In genomic region chr16:48903054-48903453, GRCh38 we compare ENCODE assay signal across 20 cellular contexts.
DNase-seq lines count a peak whose midpoint lies in the region; ATAC-seq and TF ChIP-seq lines count a peak whose summit lies in the region.
"Had no signal": no experiment of that assay in that cellular context is flagged by ENCODE, and none has a peak within 500 bp of the region (broad histone marks: within the 10 kb centered on the region; RNA-seq: fewer than 3 reads in every experiment).

No MANE protein-coding gene starts in this region.

- peak; percentile 71 for ATAC-seq in GM23338
- ATAC-seq in GM21423 (IDR thresholded peaks at IDR 0.05; ENCODE audit: unreplicated experiment), result no peak
- ATAC-seq: CD8-positive, alpha-beta T cell; HCT116 had no signal

- H3K27me3 Mint-ChIP-seq in GM23338 (ENCODE audit: insufficient read depth, low read depth, poor library complexity), result peaks cover 4% of the 10 kb centered on the region

- H4K20me1 ChIP-seq in GM23338 (replicated peaks; ENCODE audit: insufficient read depth), result no peaks in the 10 kb centered on the region

- peak; percentile 22 for DNase-seq in NCI-H1436 (lab: John Stamatoyannopoulos, UW)
- no peak for DNase-seq in NCI-H1436 treated with DMSO at 0.1 percent for 48 hours (lab: John Stamatoyannopoulos, UW)
- peak; percentile 45 for DNase-seq in GM23338 (ENCODE audit: low spot score)
- peak; percentile 16 for DNase-seq in WERI-Rb-1
- DNase-seq in iPS-NIHi11 (ENCODE audit: low spot score), result peak; percentile 41
- DNase-seq in occipital lobe (lab: John Stamatoyannopoulos, UW), result no peak
- no peak for DNase-seq in NCI-H2196 treated with DMSO at 0.1 percent for 48 hours (lab: John Stamatoyannopoulos, UW; ENCODE audit: unreplicated experiment)
- DNase-seq: 8988T; CD8-positive, alpha-beta T cell; DND-41; GF-D8; Karpas-422; MG63; NCI-H1105; NCI-H1930; OCI-M1; RPMI8226; SIG-M5 had no signal

- no peaks in the 10 kb centered on the region for H3K9me3 Mint-ChIP-seq in GM23338
- H3K9me3 Mint-ChIP-seq: CD8-positive, alpha-beta T cell had no signal

- no peaks in the 10 kb centered on the region for H3K36me3 Mint-ChIP-seq in GM23338 (ENCODE audit: low read depth)
- H3K36me3 Mint-ChIP-seq: CD8-positive, alpha-beta T cell had no signal

- peaks cover 7% of the 10 kb centered on the region; the same call in 1 of the 2 replicates for H3K9me2 ChIP-seq in GM23338 (ENCODE audit: insufficient read depth)

- H3K4me3 ChIP-seq in GM23338 (no peak overlapping the region), WERI-Rb-1 (ENCODE audit: low read depth, low read length) (no peak overlapping the region)
- H3K4me3 ChIP-seq: MG63 had no signal

- H3K9me3 ChIP-seq in WERI-Rb-1 (ENCODE audit: severe bottlenecking), result no peaks in the 10 kb centered on the region
- H3K9me3 ChIP-seq: MG63 had no signal

- no peak overlapping the region for H3K4me3 Mint-ChIP-seq in GM23338
- H3K4me3 Mint-ChIP-seq: CD8-positive, alpha-beta T cell had no signal

- TF ChIP-seq CTCF in GM23338 (conservative IDR thresholded peaks at IDR 0.05; ENCODE audit: low read depth in 2 of 2) (peak; percentile 34 to 47), WERI-Rb-1 (IDR thresholded peaks at IDR 0.05; ENCODE audit: low read depth, low read length) (peak; percentile 43; the same call in 1 of the 2 replicates)

- H3K27ac Mint-ChIP-seq in GM23338, result no peak overlapping the region
- H3K27ac Mint-ChIP-seq: CD8-positive, alpha-beta T cell had no signal

- H2AFZ ChIP-seq in GM23338, result 0 out of 2 replicates have a peak overlapping the region, but pooled peaks have one; percentile 28

- no peak overlapping the region for H3K27ac ChIP-seq in GM23338 (ENCODE audit: low read depth)
- no peak overlapping the region for H3K27ac ChIP-seq in WERI-Rb-1

- no peaks in the 10 kb centered on the region for H3K79me2 ChIP-seq in GM23338 (replicated peaks; ENCODE audit: insufficient read depth)

- no peaks in the 10 kb centered on the region for H3F3A ChIP-seq in GM23338 (replicated peaks; ENCODE audit: low read depth)

- H3K36me3 ChIP-seq in GM23338 (ENCODE audit: insufficient read depth) (no peaks in the 10 kb centered on the region), WERI-Rb-1 (no peaks in the 10 kb centered on the region)
- H3K36me3 ChIP-seq: MG63 had no signal

- H3K27me3 ChIP-seq in GM23338 (ENCODE audit: insufficient read depth), result no peaks in the 10 kb centered on the region
- H3K27me3 ChIP-seq in WERI-Rb-1 (ENCODE audit: insufficient read depth, low read depth, severe bottlenecking), result no peaks in the 10 kb centered on the region
- H3K27me3 ChIP-seq: MG63 had no signal

- 0 out of 2 replicates have a peak, but pooled peaks cover 4% of the 10 kb centered on the region for H3K4me1 ChIP-seq in GM23338 (ENCODE audit: insufficient read depth)

- H3K4me2 ChIP-seq in GM23338, result no peak overlapping the region

- peaks cover 18% of the 10 kb centered on the region for H3K4me1 Mint-ChIP-seq in GM23338

TF ChIP-seq in GM23338, 12 proteins besides CTCF, POLR2A, EP300 and RAD21 (continues in another document):
- TF ChIP-seq ZNF114 (CRISPR knock-in tag; IDR thresholded peaks at IDR 0.05) (no peak), CREB1 (CRISPR knock-in tag; IDR thresholded peaks at IDR 0.05; ENCODE audit: low read depth) (no peak), EZH2 (IDR thresholded peaks at IDR 0.05; ENCODE audit: low read depth, unreplicated experiment) (no peak), NANOG (IDR thresholded peaks at IDR 0.05; ENCODE audit: borderline replicate concordance) (no peak), ETS1 (IDR thresholded peaks at IDR 0.05) (no peak), POLR2AphosphoS5 (IDR thresholded peaks at IDR 0.05; ENCODE audit: low read depth) (no peak), ZNF462 (CRISPR knock-in tag; IDR thresholded peaks at IDR 0.05) (no peak), ZNF331 (CRISPR knock-in tag; IDR thresholded peaks at IDR 0.05; ENCODE audit: low read depth) (no peak)

Comparison
In these comparisons a context has a peak if more than half of its experiments do, and no peak if none do; other contexts are left out.
1. DNase-seq: peak in NCI-H1436 (single experiment), GM23338 (single experiment), WERI-Rb-1 (single experiment) and iPS-NIHi11 (single experiment); none in NCI-H1436 treated with DMSO at 0.1 percent for 48 hours (single experiment), occipital lobe (single experiment) and NCI-H2196 treated with DMSO at 0.1 percent for 48 hours (single experiment).